Comparison of ENCODE assay signal across 1 cellular context in the genomic region with DNA sequence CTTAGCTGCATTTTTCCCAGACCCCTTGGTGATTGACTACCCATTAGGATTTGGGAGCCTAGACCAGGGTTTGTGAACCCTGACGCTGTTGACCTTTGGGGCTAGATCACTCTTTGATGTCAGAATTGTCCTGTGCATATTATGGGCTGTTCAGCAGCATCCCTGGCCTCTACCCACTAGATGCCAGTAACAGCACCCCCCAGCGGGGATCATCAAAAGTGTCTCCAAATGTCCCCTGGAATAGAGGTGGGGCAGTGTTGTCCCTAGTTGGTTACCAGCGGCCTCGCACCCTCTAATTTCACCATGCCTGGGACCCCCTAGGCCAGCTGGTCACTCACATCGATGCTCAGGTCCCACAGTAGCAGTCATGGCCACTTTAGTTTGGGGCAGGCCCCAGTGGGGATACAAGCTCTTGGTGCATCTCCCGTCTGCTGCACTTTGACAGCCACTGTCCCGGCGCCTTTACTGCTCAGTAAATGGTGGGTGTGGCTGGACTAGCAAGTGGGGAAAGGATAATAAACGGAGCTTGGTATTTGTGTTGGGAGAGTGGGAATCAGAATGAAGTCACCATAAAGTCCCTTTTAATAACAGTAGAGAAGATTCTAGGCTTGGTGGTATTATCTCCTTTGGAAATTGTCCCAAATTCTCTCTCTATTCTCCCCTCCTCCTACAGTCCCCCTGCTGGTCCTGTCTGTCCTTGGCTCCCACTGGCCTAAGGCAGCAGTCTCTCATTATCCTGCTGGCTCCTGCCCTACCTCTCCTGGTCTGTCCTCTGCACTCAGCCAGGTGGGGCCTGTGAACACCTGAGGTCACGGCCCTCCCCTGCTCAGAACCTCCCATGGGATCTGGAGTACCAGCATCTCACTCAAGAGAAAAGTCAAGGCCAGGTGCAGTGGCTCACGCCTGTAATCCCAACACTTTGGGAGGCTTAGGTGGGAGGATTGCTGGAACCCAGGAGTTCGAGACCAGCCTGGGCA.
TF ChIP-seq lines count a peak whose summit lies in the region.

No MANE protein-coding gene starts in this region.

TF ChIP-seq in H1, 55 proteins besides CTCF, POLR2A, EP300 and RAD21 (continued from another document):
- TF ChIP-seq, protein P1, sequence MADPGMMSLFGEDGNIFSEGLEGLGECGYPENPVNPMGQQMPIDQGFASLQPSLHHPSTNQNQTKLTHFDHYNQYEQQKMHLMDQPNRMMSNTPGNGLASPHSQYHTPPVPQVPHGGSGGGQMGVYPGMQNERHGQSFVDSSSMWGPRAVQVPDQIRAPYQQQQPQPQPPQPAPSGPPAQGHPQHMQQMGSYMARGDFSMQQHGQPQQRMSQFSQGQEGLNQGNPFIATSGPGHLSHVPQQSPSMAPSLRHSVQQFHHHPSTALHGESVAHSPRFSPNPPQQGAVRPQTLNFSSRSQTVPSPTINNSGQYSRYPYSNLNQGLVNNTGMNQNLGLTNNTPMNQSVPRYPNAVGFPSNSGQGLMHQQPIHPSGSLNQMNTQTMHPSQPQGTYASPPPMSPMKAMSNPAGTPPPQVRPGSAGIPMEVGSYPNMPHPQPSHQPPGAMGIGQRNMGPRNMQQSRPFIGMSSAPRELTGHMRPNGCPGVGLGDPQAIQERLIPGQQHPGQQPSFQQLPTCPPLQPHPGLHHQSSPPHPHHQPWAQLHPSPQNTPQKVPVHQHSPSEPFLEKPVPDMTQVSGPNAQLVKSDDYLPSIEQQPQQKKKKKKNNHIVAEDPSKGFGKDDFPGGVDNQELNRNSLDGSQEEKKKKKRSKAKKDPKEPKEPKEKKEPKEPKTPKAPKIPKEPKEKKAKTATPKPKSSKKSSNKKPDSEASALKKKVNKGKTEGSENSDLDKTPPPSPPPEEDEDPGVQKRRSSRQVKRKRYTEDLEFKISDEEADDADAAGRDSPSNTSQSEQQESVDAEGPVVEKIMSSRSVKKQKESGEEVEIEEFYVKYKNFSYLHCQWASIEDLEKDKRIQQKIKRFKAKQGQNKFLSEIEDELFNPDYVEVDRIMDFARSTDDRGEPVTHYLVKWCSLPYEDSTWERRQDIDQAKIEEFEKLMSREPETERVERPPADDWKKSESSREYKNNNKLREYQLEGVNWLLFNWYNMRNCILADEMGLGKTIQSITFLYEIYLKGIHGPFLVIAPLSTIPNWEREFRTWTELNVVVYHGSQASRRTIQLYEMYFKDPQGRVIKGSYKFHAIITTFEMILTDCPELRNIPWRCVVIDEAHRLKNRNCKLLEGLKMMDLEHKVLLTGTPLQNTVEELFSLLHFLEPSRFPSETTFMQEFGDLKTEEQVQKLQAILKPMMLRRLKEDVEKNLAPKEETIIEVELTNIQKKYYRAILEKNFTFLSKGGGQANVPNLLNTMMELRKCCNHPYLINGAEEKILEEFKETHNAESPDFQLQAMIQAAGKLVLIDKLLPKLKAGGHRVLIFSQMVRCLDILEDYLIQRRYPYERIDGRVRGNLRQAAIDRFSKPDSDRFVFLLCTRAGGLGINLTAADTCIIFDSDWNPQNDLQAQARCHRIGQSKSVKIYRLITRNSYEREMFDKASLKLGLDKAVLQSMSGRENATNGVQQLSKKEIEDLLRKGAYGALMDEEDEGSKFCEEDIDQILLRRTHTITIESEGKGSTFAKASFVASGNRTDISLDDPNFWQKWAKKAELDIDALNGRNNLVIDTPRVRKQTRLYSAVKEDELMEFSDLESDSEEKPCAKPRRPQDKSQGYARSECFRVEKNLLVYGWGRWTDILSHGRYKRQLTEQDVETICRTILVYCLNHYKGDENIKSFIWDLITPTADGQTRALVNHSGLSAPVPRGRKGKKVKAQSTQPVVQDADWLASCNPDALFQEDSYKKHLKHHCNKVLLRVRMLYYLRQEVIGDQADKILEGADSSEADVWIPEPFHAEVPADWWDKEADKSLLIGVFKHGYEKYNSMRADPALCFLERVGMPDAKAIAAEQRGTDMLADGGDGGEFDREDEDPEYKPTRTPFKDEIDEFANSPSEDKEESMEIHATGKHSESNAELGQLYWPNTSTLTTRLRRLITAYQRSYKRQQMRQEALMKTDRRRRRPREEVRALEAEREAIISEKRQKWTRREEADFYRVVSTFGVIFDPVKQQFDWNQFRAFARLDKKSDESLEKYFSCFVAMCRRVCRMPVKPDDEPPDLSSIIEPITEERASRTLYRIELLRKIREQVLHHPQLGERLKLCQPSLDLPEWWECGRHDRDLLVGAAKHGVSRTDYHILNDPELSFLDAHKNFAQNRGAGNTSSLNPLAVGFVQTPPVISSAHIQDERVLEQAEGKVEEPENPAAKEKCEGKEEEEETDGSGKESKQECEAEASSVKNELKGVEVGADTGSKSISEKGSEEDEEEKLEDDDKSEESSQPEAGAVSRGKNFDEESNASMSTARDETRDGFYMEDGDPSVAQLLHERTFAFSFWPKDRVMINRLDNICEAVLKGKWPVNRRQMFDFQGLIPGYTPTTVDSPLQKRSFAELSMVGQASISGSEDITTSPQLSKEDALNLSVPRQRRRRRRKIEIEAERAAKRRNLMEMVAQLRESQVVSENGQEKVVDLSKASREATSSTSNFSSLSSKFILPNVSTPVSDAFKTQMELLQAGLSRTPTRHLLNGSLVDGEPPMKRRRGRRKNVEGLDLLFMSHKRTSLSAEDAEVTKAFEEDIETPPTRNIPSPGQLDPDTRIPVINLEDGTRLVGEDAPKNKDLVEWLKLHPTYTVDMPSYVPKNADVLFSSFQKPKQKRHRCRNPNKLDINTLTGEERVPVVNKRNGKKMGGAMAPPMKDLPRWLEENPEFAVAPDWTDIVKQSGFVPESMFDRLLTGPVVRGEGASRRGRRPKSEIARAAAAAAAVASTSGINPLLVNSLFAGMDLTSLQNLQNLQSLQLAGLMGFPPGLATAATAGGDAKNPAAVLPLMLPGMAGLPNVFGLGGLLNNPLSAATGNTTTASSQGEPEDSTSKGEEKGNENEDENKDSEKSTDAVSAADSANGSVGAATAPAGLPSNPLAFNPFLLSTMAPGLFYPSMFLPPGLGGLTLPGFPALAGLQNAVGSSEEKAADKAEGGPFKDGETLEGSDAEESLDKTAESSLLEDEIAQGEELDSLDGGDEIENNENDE (IDR thresholded peaks at IDR 0.05; ENCODE audit: insufficient replicate concordance, low read length) = no peak
- TF ChIP-seq YY1 (IDR thresholded peaks at IDR 0.05; ENCODE audit: low read depth, low read length) = no peak
- TF ChIP-seq PHF8 (conservative IDR thresholded peaks at IDR 0.05; ENCODE audit: low read depth, low read length) = no peak
- no peak for TF ChIP-seq CTBP2 (IDR thresholded peaks at IDR 0.05; ENCODE audit: borderline replicate concordance, insufficient read depth, insufficient read length, low read length)
- TF ChIP-seq SIRT6 (IDR thresholded peaks at IDR 0.05; ENCODE audit: low read length) = no peak
- TF ChIP-seq, protein P2, sequence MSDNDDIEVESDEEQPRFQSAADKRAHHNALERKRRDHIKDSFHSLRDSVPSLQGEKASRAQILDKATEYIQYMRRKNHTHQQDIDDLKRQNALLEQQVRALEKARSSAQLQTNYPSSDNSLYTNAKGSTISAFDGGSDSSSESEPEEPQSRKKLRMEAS (IDR thresholded peaks at IDR 0.05) = no peak
- TF ChIP-seq, protein P3, sequence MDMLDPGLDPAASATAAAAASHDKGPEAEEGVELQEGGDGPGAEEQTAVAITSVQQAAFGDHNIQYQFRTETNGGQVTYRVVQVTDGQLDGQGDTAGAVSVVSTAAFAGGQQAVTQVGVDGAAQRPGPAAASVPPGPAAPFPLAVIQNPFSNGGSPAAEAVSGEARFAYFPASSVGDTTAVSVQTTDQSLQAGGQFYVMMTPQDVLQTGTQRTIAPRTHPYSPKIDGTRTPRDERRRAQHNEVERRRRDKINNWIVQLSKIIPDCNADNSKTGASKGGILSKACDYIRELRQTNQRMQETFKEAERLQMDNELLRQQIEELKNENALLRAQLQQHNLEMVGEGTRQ (IDR thresholded peaks at IDR 0.05; ENCODE audit: low read length) = no peak
- no peak for TF ChIP-seq POU5F1 (IDR thresholded peaks at IDR 0.05; ENCODE audit: low read depth, low read length)
- TF ChIP-seq ASH2L (IDR thresholded peaks at IDR 0.05; ENCODE audit: low read length) = no peak
- no peak for TF ChIP-seq EZH2 (IDR thresholded peaks at IDR 0.05; ENCODE audit: low read depth, low read length, severe bottlenecking)
- TF ChIP-seq SAP30 (IDR thresholded peaks at IDR 0.05; ENCODE audit: insufficient read depth, insufficient replicate concordance, low read length) = no peak
